In the genomic region with DNA sequence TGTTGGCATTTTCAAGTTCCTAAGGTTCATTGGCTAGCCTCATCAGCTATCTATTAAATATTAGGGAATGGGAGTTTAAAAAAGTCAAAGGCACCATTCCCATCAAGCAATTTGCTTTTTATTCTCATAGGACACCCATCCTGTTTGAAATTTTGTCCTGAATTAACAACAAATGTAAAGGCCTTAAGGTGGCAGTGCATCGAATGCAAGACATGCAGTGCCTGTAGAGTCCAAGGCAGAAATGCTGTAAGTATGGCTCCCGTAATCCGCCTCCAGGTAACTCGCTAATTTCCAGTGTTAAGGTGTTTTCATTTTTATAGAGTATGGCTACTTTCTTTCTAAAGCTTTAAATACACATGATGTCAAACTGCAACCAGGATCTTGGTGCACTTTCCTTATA, we compare ENCODE assay signal across 17 cellular contexts.
A peak's percentile ranks its signal among the peaks of the same experiment; 100 is the strongest.
DNase-seq lines count a peak whose midpoint lies in the region; ATAC-seq and TF ChIP-seq lines count a peak whose summit lies in the region.
"Had no signal": no experiment of that assay in that cellular context is flagged by ENCODE, and none has a peak within 500 bp of the region (broad histone marks: within the 10 kb centered on the region; RNA-seq: fewer than 3 reads in every experiment).

No MANE protein-coding gene starts in this region.

- no peak for ATAC-seq in activated naive CD8-positive, alpha-beta T cell treated with anti-CD3 and anti-CD28 coated beads, Interleukin-2, amount 50 U/mL, for 24 hours
- no peak for ATAC-seq in HG03196 (IDR thresholded peaks at IDR 0.05; ENCODE audit: unreplicated experiment)
- ATAC-seq: A549, Right ventricle myocardium inferior had no signal

- H3K27ac Mint-ChIP-seq in activated T-cell treated with anti-CD3 and anti-CD28 coated beads, Interleukin-2, amount 50 U/mL, for 24 hours = peak overlapping the region; percentile 93
- H3K27ac Mint-ChIP-seq in activated naive CD8-positive, alpha-beta T cell treated with anti-CD3 and anti-CD28 coated beads, Interleukin-2, amount 50 U/mL, for 24 hours = peak overlapping the region; percentile 36
- H3K27ac Mint-ChIP-seq in nephron = peak overlapping the region; percentile 31 to 86 (median 70)
- H3K27ac Mint-ChIP-seq: CD14-positive monocyte had no signal

- no peak for TF ChIP-seq POLR2A in NB4 (IDR thresholded peaks at IDR 0.05; ENCODE audit: extremely low read depth, insufficient read length)

- H3K9me3 Mint-ChIP-seq in activated T-cell treated with anti-CD3 and anti-CD28 coated beads, Interleukin-2, amount 50 U/mL, for 24 hours = no peaks in the 10 kb centered on the region
- peaks cover 4% of the 10 kb centered on the region for H3K9me3 Mint-ChIP-seq in activated naive CD8-positive, alpha-beta T cell treated with anti-CD3 and anti-CD28 coated beads, Interleukin-2, amount 50 U/mL, for 24 hours
- H3K9me3 Mint-ChIP-seq in nephron = no peaks in the 10 kb centered on the region

- TF ChIP-seq CTCF in NB4 (IDR thresholded peaks at IDR 0.05; ENCODE audit: low read depth, low read length) = no peak
- TF ChIP-seq CTCF in nephron (IDR thresholded peaks at IDR 0.05; ENCODE audit: unreplicated experiment in 3 of 3) = no peak

- no peak overlapping the region for H3K4me3 ChIP-seq in NB4 (ENCODE audit: low read depth, low read length)
- H3K4me3 ChIP-seq: A549 had no signal

- no peak overlapping the region for H3K4me3 Mint-ChIP-seq in activated T-cell treated with anti-CD3 and anti-CD28 coated beads, Interleukin-2, amount 50 U/mL, for 24 hours
- no peak overlapping the region for H3K4me3 Mint-ChIP-seq in activated naive CD8-positive, alpha-beta T cell treated with anti-CD3 and anti-CD28 coated beads, Interleukin-2, amount 50 U/mL, for 24 hours
- no peak overlapping the region for H3K4me3 Mint-ChIP-seq in nephron
- H3K4me3 Mint-ChIP-seq: CD14-positive monocyte, H9 had no signal

- H3K27me3 Mint-ChIP-seq in activated T-cell treated with anti-CD3 and anti-CD28 coated beads, Interleukin-2, amount 50 U/mL, for 24 hours = no peaks in the 10 kb centered on the region
- H3K27me3 Mint-ChIP-seq in activated naive CD8-positive, alpha-beta T cell treated with anti-CD3 and anti-CD28 coated beads, Interleukin-2, amount 50 U/mL, for 24 hours = no peaks in the 10 kb centered on the region
- H3K27me3 Mint-ChIP-seq in nephron (ENCODE audit: low read depth) = no peaks in the 10 kb centered on the region

- peaks cover 35% of the 10 kb centered on the region for H3K4me1 Mint-ChIP-seq in activated T-cell treated with anti-CD3 and anti-CD28 coated beads, Interleukin-2, amount 50 U/mL, for 24 hours (ENCODE audit: low read depth)
- H3K4me1 Mint-ChIP-seq in activated naive CD8-positive, alpha-beta T cell treated with anti-CD3 and anti-CD28 coated beads, Interleukin-2, amount 50 U/mL, for 24 hours = peaks cover 53% of the 10 kb centered on the region
- peaks cover 57% of the 10 kb centered on the region for H3K4me1 Mint-ChIP-seq in nephron

- no peak for DNase-seq in activated T-cell treated with anti-CD3 and anti-CD28 coated beads, Interleukin-2, amount 50 U/mL, for 24 hours
- no peak for DNase-seq in activated T-cell treated with anti-CD3 and anti-CD28 coated beads, Interleukin-2, amount 50 U/mL, for 48 hours
- DNase-seq in NB4 (ENCODE audit: low read depth) = peak; percentile 31
- DNase-seq in activated naive CD8-positive, alpha-beta T cell treated with anti-CD3 and anti-CD28 coated beads, Interleukin-2, amount 50 U/mL, for 24 hours = no peak
- no peak for DNase-seq in activated CD8-positive, alpha-beta memory T cell treated with anti-CD3 and anti-CD28 coated beads for 24 hours
- DNase-seq in DMS79 treated with DMSO at 0.1 percent for 48 hours (lab: John Stamatoyannopoulos, UW) = no peak
- DNase-seq: Calu3, H9, IMR-90, Kasumi-1, NCI-H2029 treated with DMSO at 0.1 percent for 48 hours, NCI-H524 had no signal

- peaks cover 26% of the 10 kb centered on the region for H3K36me3 Mint-ChIP-seq in activated T-cell treated with anti-CD3 and anti-CD28 coated beads, Interleukin-2, amount 50 U/mL, for 24 hours (ENCODE audit: low read depth)
- peaks cover 21% of the 10 kb centered on the region for H3K36me3 Mint-ChIP-seq in activated naive CD8-positive, alpha-beta T cell treated with anti-CD3 and anti-CD28 coated beads, Interleukin-2, amount 50 U/mL, for 24 hours (ENCODE audit: low read depth)
- H3K36me3 Mint-ChIP-seq in nephron (ENCODE audit: low read depth) = peaks cover 18% of the 10 kb centered on the region

Comparison
In these comparisons a context has a peak if more than half of its experiments do, and no peak if none do; other contexts are left out.
1. H3K27ac Mint-ChIP-seq: peak in every context shown above with its lines; median percentile 93 in activated T-cell treated with anti-CD3 and anti-CD28 coated beads, Interleukin-2, amount 50 U/mL, for 24 hours; 70 in nephron; 36 in activated naive CD8-positive, alpha-beta T cell treated with anti-CD3 and anti-CD28 coated beads, Interleukin-2, amount 50 U/mL, for 24 hours.